Comparison of ENCODE assay signal across 12 cellular contexts in genomic region chr13:77207943-77208342, GRCh38.
DNase-seq lines count a peak whose midpoint lies in the region; ATAC-seq lines count a peak whose summit lies in the region.
"Had no signal": no experiment of that assay in that cellular context is flagged by ENCODE, and none has a peak within 500 bp of the region (broad histone marks: within the 10 kb centered on the region; RNA-seq: fewer than 3 reads in every experiment).

No MANE protein-coding gene starts in this region.

- H3K9me3 Mint-ChIP-seq in central memory CD8-positive, alpha-beta T cell = no peaks in the 10 kb centered on the region
- no peaks in the 10 kb centered on the region for H3K9me3 Mint-ChIP-seq in natural killer cell treated with Interleukin-12 subunit alpha and Interleukin-12 subunit beta and Interleukin-15 and Interleukin-18, amount 100 ng/mL, for 72 hours
- H3K9me3 Mint-ChIP-seq in activated CD4-positive, alpha-beta T cell treated with anti-CD3 and anti-CD28 coated beads, Interleukin-2, amount 10 ng/mL, durations not matched to agents 7 days and 5 days = peaks cover 2% of the 10 kb centered on the region

- POLR2A ChIA-PET in activated CD4-positive, alpha-beta T cell treated with anti-CD3 and anti-CD28 coated beads, Interleukin-2, amount 10 ng/mL, durations not matched to agents 7 days and 5 days (lab: Charles Lee) = no interaction called here

- CTCF ChIA-PET in activated CD4-positive, alpha-beta T cell treated with anti-CD3 and anti-CD28 coated beads, Interleukin-2, amount 10 ng/mL, durations not matched to agents 7 days and 5 days (lab: Charles Lee) = interaction anchor here (0.6 kb wide), 1 partner anchor 332 kb away, joined by 4 read pairs; no protein-coding TSS in a partner anchor

- H3K36me3 Mint-ChIP-seq in central memory CD8-positive, alpha-beta T cell (ENCODE audit: insufficient read depth) = peaks cover 40% of the 10 kb centered on the region
- H3K36me3 Mint-ChIP-seq in natural killer cell treated with Interleukin-12 subunit alpha and Interleukin-12 subunit beta and Interleukin-15 and Interleukin-18, amount 100 ng/mL, for 72 hours = peaks cover 19% of the 10 kb centered on the region
- H3K36me3 Mint-ChIP-seq in activated CD4-positive, alpha-beta T cell treated with anti-CD3 and anti-CD28 coated beads, Interleukin-2, amount 10 ng/mL, durations not matched to agents 7 days and 5 days (ENCODE audit: low read depth) = peaks cover 54% of the 10 kb centered on the region

- H3K4me3 Mint-ChIP-seq in central memory CD8-positive, alpha-beta T cell = no peak overlapping the region
- H3K4me3 Mint-ChIP-seq in natural killer cell treated with Interleukin-12 subunit alpha and Interleukin-12 subunit beta and Interleukin-15 and Interleukin-18, amount 100 ng/mL, for 72 hours = no peak overlapping the region
- no peak overlapping the region for H3K4me3 Mint-ChIP-seq in activated CD4-positive, alpha-beta T cell treated with anti-CD3 and anti-CD28 coated beads, Interleukin-2, amount 10 ng/mL, durations not matched to agents 7 days and 5 days

- no peak for ATAC-seq in central memory CD8-positive, alpha-beta T cell (replicated peaks; ENCODE audit: extremely low read depth, poor library complexity, severe bottlenecking)
- no peak for ATAC-seq in natural killer cell treated with Interleukin-12 subunit alpha and Interleukin-12 subunit beta and Interleukin-15 and Interleukin-18, amount 100 ng/mL, for 72 hours
- ATAC-seq in GM21723 (IDR thresholded peaks at IDR 0.05; ENCODE audit: unreplicated experiment) = no peak

- peaks cover 13% of the 10 kb centered on the region for H3K4me1 Mint-ChIP-seq in central memory CD8-positive, alpha-beta T cell
- peaks cover 6 to 7% of the 10 kb centered on the region in 2 donors for H3K4me1 Mint-ChIP-seq in natural killer cell treated with Interleukin-12 subunit alpha and Interleukin-12 subunit beta and Interleukin-15 and Interleukin-18, amount 100 ng/mL, for 72 hours (ENCODE audit: low read depth in 2 of 2)
- peaks cover 8% of the 10 kb centered on the region for H3K4me1 Mint-ChIP-seq in activated CD4-positive, alpha-beta T cell treated with anti-CD3 and anti-CD28 coated beads, Interleukin-2, amount 10 ng/mL, durations not matched to agents 7 days and 5 days

- peak; percentile 53 for DNase-seq in Daoy (ENCODE audit: low read depth)
- DNase-seq in M059J (ENCODE audit: low read depth) = peak; percentile 76
- no peak for DNase-seq in central memory CD8-positive, alpha-beta T cell (ENCODE audit: low spot score in 2 of 2)
- no peak for DNase-seq in natural killer cell treated with Interleukin-12 subunit alpha and Interleukin-12 subunit beta and Interleukin-15 and Interleukin-18, amount 100 ng/mL, for 72 hours (ENCODE audit: low spot score)
- no peak for DNase-seq in SK-N-DZ (ENCODE audit: low spot score)
- no peak for DNase-seq in activated CD4-positive, alpha-beta T cell treated with anti-CD3 and anti-CD28 coated beads, Interleukin-2, amount 10 ng/mL, durations not matched to agents 7 days and 5 days
- no peak for DNase-seq in NCI-H2029 treated with DMSO at 0.1 percent for 48 hours (lab: John Stamatoyannopoulos, UW)
- DNase-seq: activated CD4-positive, CD25-positive, alpha-beta regulatory T cell; MG63; NK-92 treated with Interleukin-12 subunit alpha and Interleukin-12 subunit beta, amount 100 ng/mL, for 24 hours; posterior cingulate gyrus had no signal

- H3K27me3 Mint-ChIP-seq in central memory CD8-positive, alpha-beta T cell = no peaks in the 10 kb centered on the region
- no peaks in the 10 kb centered on the region for H3K27me3 Mint-ChIP-seq in natural killer cell treated with Interleukin-12 subunit alpha and Interleukin-12 subunit beta and Interleukin-15 and Interleukin-18, amount 100 ng/mL, for 72 hours
- no peaks in the 10 kb centered on the region for H3K27me3 Mint-ChIP-seq in activated CD4-positive, alpha-beta T cell treated with anti-CD3 and anti-CD28 coated beads, Interleukin-2, amount 10 ng/mL, durations not matched to agents 7 days and 5 days

- H3K27ac Mint-ChIP-seq in central memory CD8-positive, alpha-beta T cell (ENCODE audit: low read depth) = peak overlapping the region; percentile 4
- peak overlapping the region; percentile 40 to 48 for H3K27ac Mint-ChIP-seq in natural killer cell treated with Interleukin-12 subunit alpha and Interleukin-12 subunit beta and Interleukin-15 and Interleukin-18, amount 100 ng/mL, for 72 hours
- no peak overlapping the region for H3K27ac Mint-ChIP-seq in activated CD4-positive, alpha-beta T cell treated with anti-CD3 and anti-CD28 coated beads, Interleukin-2, amount 10 ng/mL, durations not matched to agents 7 days and 5 days

Comparison
In these comparisons a context has a peak if more than half of its experiments do, and no peak if none do; other contexts are left out.
1. DNase-seq: peak in Daoy (single experiment) and M059J (single experiment); none in central memory CD8-positive, alpha-beta T cell (0 of 2), natural killer cell treated with Interleukin-12 subunit alpha and Interleukin-12 subunit beta and Interleukin-15 and Interleukin-18, amount 100 ng/mL, for 72 hours (single experiment), SK-N-DZ (single experiment), activated CD4-positive, alpha-beta T cell treated with anti-CD3 and anti-CD28 coated beads, Interleukin-2, amount 10 ng/mL, durations not matched to agents 7 days and 5 days (single experiment) and NCI-H2029 treated with DMSO at 0.1 percent for 48 hours (single experiment).